22 cellular contexts compared by ENCODE assay signal in the genomic region with DNA sequence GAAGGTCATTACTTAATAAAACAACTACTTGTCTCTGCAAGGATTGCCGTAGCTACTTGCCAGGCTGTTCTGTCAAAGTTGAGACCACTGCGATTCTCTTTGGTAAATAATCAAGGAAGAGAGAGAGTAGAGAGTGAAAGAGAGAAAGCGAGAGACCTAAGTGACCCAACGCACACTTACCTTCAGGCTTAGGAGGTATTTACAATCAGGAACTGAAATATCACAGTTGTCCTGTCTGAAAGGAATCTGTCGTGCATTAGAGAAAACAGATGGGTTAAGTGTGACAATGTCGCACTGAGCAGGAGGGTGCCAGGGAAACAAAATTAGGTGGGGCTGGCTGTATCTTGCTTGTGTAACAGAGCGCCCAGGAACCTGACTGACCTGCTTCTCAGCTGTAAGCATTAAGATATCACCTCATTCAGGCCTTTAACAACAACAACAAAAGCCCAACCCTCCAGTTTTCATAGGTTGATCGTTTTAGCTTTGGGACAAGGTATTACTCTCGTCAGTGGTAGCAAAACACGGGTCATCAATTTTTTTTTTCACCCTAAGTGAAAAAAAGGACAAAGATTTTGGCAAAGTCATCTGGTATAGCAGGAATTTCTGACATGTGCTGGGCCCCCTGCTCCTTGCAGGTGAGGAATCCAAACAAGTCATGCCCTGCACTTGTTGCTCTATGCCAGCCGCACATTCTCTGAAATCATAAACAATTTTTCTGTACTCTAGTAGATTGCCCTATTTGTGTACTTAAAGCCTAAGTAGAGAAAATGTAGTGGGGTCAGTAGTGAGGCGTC. TPM values are rescaled to one million over a fixed set of nuclear protein-coding genes. Genes with fewer than 3 reads are reported as not detected.
DNase-seq lines count a peak whose midpoint lies in the region; ATAC-seq, FAIRE-seq and TF ChIP-seq lines count a peak whose summit lies in the region.
"Had no signal": no experiment of that assay in that cellular context is flagged by ENCODE, and none has a peak within 500 bp of the region (broad histone marks: within the 10 kb centered on the region; RNA-seq: fewer than 3 reads in every experiment).

A gene with protein sequence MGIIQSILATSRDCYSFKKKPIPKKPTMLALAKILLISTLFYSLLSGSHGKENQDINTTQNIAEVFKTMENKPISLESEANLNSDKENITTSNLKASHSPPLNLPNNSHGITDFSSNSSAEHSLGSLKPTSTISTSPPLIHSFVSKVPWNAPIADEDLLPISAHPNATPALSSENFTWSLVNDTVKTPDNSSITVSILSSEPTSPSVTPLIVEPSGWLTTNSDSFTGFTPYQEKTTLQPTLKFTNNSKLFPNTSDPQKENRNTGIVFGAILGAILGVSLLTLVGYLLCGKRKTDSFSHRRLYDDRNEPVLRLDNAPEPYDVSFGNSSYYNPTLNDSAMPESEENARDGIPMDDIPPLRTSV (minus strand): TSS at position 403 of the 794 bp plus-strand sequence. CDS start 5,169 bp downstream, outside the sequence.

- CTCF ChIA-PET in mammary epithelial cell (lab: Charles Lee; ENCODE audit: low non-redundant PET): no interaction called here

- dilution Hi-C loops in mammary epithelial cell (cut with HindIII; ENCODE audit: low sequenced_read_pairs): no loop called here
- dilution Hi-C loops in keratinocyte (cut with MboI; ENCODE audit: extremely low pct_ligation_motif_present, low sequenced_read_pairs): no loop called here

- no peaks in the 10 kb centered on the region for H3K9me1 ChIP-seq in keratinocyte (ENCODE audit: control insufficient read depth, extremely low read depth, insufficient read depth, low read length)

- 80% methylated on average over 12 of the region's 12 CpGs for WGBS in mammary epithelial cell (ENCODE audit: low coverage, missing lambda C conversion rate)
- WGBS in prostate gland: 37% methylated on average over 12 of the region's 12 CpGs

- ATAC-seq in GM21717 (IDR thresholded peaks at IDR 0.05; ENCODE audit: unreplicated experiment) (peak; percentile 56), HG02678 (IDR thresholded peaks at IDR 0.05; ENCODE audit: unreplicated experiment) (no peak)
- no peak for ATAC-seq in stimulated activated naive CD8-positive, alpha-beta T cell treated with anti-CD3 and anti-CD28 coated beads, Interleukin-15, Interleukin-2, amounts not matched to agents 100 U/mL and 50 U/mL, for 24 hours
- ATAC-seq: natural killer cell treated with Interleukin-12 subunit alpha and Interleukin-12 subunit beta and Interleukin-15 and Interleukin-18, amount 100 ng/mL, for 72 hours; Panc1 had no signal

- TF ChIP-seq POLR2A in prostate gland (IDR thresholded peaks at IDR 0.05): no peak

- H3K4me2 ChIP-seq in mammary epithelial cell (ENCODE audit: insufficient read depth, low read depth, low read length): peak within 1 kb of the TSS; percentile 58
- H3K4me2 ChIP-seq in keratinocyte (ENCODE audit: control insufficient read depth, extremely low read depth, insufficient read depth, low read depth, low read length): peak within 1 kb of the TSS; percentile 93

- H3K4me3 ChIP-seq in mammary epithelial cell (replicated peaks in 1 of 3; ENCODE audit: insufficient read depth in 1 of 3, low read depth in 2 of 3, low read length in 3 of 3): no peak within 1 kb of the TSS
- H3K4me3 ChIP-seq in keratinocyte (ENCODE audit: control insufficient read depth in 2 of 3, extremely low read depth in 1 of 3, insufficient read depth in 2 of 3, low read depth in 1 of 3, low read length in 3 of 3): peak within 1 kb of the TSS in 2 of 3 experiments; percentile 50 to 59
- H3K4me3 ChIP-seq in prostate gland: no peak within 1 kb of the TSS
- H3K4me3 ChIP-seq in coronary artery: no peak within 1 kb of the TSS
- H3K4me3 ChIP-seq: adrenal gland, stomach had no signal

- in situ Hi-C loops in mammary epithelial cell (cut with MboI; ENCODE audit: low sequenced_read_pairs in 2 of 2): loop anchor here in 1 of 2 donors (25.0 kb wide), 1 partner anchor 590 kb away; no protein-coding TSS in a partner anchor

- H3K9ac ChIP-seq in mammary epithelial cell (ENCODE audit: insufficient read depth, low read length) (no peak within 1 kb of the TSS), keratinocyte (ENCODE audit: control insufficient read depth, extremely low read depth, insufficient read depth, low read length) (peak within 1 kb of the TSS; percentile 36)

- H3K27ac ChIP-seq in mammary epithelial cell (ENCODE audit: insufficient read depth, low read depth, low read length) (no peak within 1 kb of the TSS), keratinocyte (ENCODE audit: control insufficient read depth, insufficient read depth, low read length) (peak within 1 kb of the TSS; percentile 62), prostate gland (peak within 1 kb of the TSS in 1 of 2 donors; percentile 43), coronary artery (no peak within 1 kb of the TSS)
- H3K27ac ChIP-seq: adrenal gland, stomach had no signal

- no peak for DNase-seq in mammary epithelial cell
- DNase-seq in keratinocyte (ENCODE audit: low read depth, low spot score): no peak
- peak; percentile 23 for DNase-seq in prostate gland (ENCODE audit: low spot score)
- no peak for DNase-seq in coronary artery (ENCODE audit: low spot score)
- no peak for DNase-seq in DMS114 treated with DMSO at 0.1 percent for 48 hours (lab: John Stamatoyannopoulos, UW; ENCODE audit: unreplicated experiment)
- no peak for DNase-seq in stimulated activated naive CD8-positive, alpha-beta T cell treated with anti-CD3 and anti-CD28 coated beads, Interleukin-15, Interleukin-2, amounts not matched to agents 100 U/mL and 50 U/mL, for 24 hours
- DNase-seq: activated CD4-positive, alpha-beta T cell treated with anti-CD3 and anti-CD28 coated beads for 1 hour; activated effector memory CD4-positive, alpha-beta T cell treated with Interleukin-2 at 50 U/mL for 16 hours; adrenal gland; CD8-positive, alpha-beta memory T cell; effector CD8-positive, alpha-beta T cell; NCI-H2107; NCI-H526 treated with DMSO at 0.1 percent for 48 hours; stomach; T-helper 9 cell had no signal

- H3K27me3 ChIP-seq in mammary epithelial cell (ENCODE audit: insufficient read depth, low read length) (peaks cover 2% of the 10 kb centered on the region), keratinocyte (ENCODE audit: control insufficient read depth, extremely low read depth, insufficient read depth, low read length) (no peaks in the 10 kb centered on the region), prostate gland (replicated peaks; ENCODE audit: insufficient read depth) (no peaks in the 10 kb centered on the region)
- H3K27me3 ChIP-seq: adrenal gland, stomach had no signal

- H3K36me3 ChIP-seq in mammary epithelial cell (ENCODE audit: insufficient read depth, low read length) (no peaks in the 10 kb centered on the region), keratinocyte (ENCODE audit: control insufficient read depth in 2 of 2, extremely low read depth in 1 of 2, insufficient read depth in 2 of 2, low read length in 2 of 2) (no peaks in the 10 kb centered on the region), prostate gland (no peaks in the 10 kb centered on the region)
- H3K36me3 ChIP-seq: adrenal gland, stomach had no signal

- H4K20me1 ChIP-seq in mammary epithelial cell (ENCODE audit: insufficient read depth, low read length): no peaks in the 10 kb centered on the region
- no peaks in the 10 kb centered on the region for H4K20me1 ChIP-seq in keratinocyte (ENCODE audit: control insufficient read depth, extremely low read depth, insufficient read depth, low read length)

- H2AFZ ChIP-seq in mammary epithelial cell (ENCODE audit: low read depth, low read length): peak within 1 kb of the TSS; percentile 81
- peak within 1 kb of the TSS; percentile 95 for H2AFZ ChIP-seq in keratinocyte (ENCODE audit: control insufficient read depth, low read length)

- BruUV-seq in mammary epithelial cell (replicated peaks; lab: Mats Ljungman, UMichigan): no TSS peak

- intact Hi-C loops in mammary epithelial cell (cut with micrococcal nuclease) (no loop called here), prostate gland (cut with DNase I) (no loop called here)

- H3K4me1 ChIP-seq in mammary epithelial cell (ENCODE audit: insufficient read depth, low read length): peaks cover 4% of the 10 kb centered on the region
- H3K4me1 ChIP-seq in keratinocyte (ENCODE audit: control insufficient read depth, extremely low read depth, insufficient read depth, low read length): peaks cover 20% of the 10 kb centered on the region
- no peaks in the 10 kb centered on the region for H3K4me1 ChIP-seq in prostate gland (replicated peaks)
- H3K4me1 ChIP-seq: adrenal gland, stomach had no signal

- peak; percentile 20 for FAIRE-seq in keratinocyte (lab: Jason Lieb, UNC)

- H3K9me3 ChIP-seq in mammary epithelial cell (replicated peaks; ENCODE audit: insufficient read depth, low read length) (no peaks in the 10 kb centered on the region), keratinocyte (ENCODE audit: control insufficient read depth, low read depth, low read length) (no peaks in the 10 kb centered on the region), prostate gland (no peaks in the 10 kb centered on the region)
- H3K9me3 ChIP-seq: adrenal gland, stomach had no signal

- H3K79me2 ChIP-seq in mammary epithelial cell (ENCODE audit: insufficient read depth, low read length) (no peaks in the 10 kb centered on the region), keratinocyte (ENCODE audit: control insufficient read depth, insufficient read depth, low read length) (no peaks in the 10 kb centered on the region)

- no peak for TF ChIP-seq CTCF in mammary epithelial cell (conservative IDR thresholded peaks at IDR 0.05 in 1 of 2, IDR thresholded peaks at IDR 0.05 in 1 of 2; ENCODE audit: extremely low read depth in 1 of 2, insufficient read depth in 1 of 2, low read depth in 1 of 2, low read length in 2 of 2)
- no peak for TF ChIP-seq CTCF in keratinocyte (optimal IDR thresholded peaks at IDR 0.05 in 1 of 3, IDR thresholded peaks at IDR 0.05 in 1 of 3, conservative IDR thresholded peaks at IDR 0.05 in 1 of 3; ENCODE audit: extremely low read depth in 1 of 3, insufficient read depth in 2 of 3, low read length in 3 of 3)
- TF ChIP-seq CTCF in prostate gland (IDR thresholded peaks at IDR 0.05): no peak
- no peak for TF ChIP-seq CTCF in coronary artery (IDR thresholded peaks at IDR 0.05)

RNA-seq across cellular contexts. Expression of the gene that starts here (rescaled TPM):
- under 1 TPM in 1 of 2 donors, not detected in 1; 0.17 TPM for total RNA-seq in mammary epithelial cell
- not detected for polyA plus RNA-seq in mammary epithelial cell
- polyA minus RNA-seq in mammary epithelial cell: not detected
- 0.35 to 2.2 TPM (median 1.5 TPM) in 3 replicates for polyA plus RNA-seq in keratinocyte
- 6.8 TPM for polyA plus RNA-seq in keratinocyte (2011; ENCODE audit: low read depth)
- polyA plus RNA-seq in keratinocyte (2011; cell fraction: cytosol; rRNA removed): 0.31 and 0.91 TPM in 2 replicates
- 1.7 and 3.0 TPM in 2 replicates for polyA plus RNA-seq in keratinocyte (2011; cell fraction: nucleus; rRNA removed)
- 0.21 and 11.7 TPM in 2 replicates for polyA plus RNA-seq in keratinocyte (2012; ENCODE audit: low replicate concordance)
- polyA minus RNA-seq in keratinocyte: 0.79 to 2.1 TPM in 2 of 3 replicates, not detected in the other
- polyA minus RNA-seq in keratinocyte (2011; cell fraction: cytosol; rRNA and poly(A)+ RNA removed): not detected
- 0.95 and 1.1 TPM in 2 replicates for polyA minus RNA-seq in keratinocyte (2011; cell fraction: nucleus; rRNA and poly(A)+ RNA removed)
- total RNA-seq in prostate gland: 1 to 10 TPM; 1.5 to 4.1 TPM
- total RNA-seq: CD8-positive, alpha-beta memory T cell; Daoy; fibroblast of villous mesenchyme; natural killer cell treated with Interleukin-12 subunit alpha and Interleukin-12 subunit beta and Interleukin-15 and Interleukin-18, amount 100 ng/mL, for 72 hours had no signal
- polyA plus RNA-seq: CD8-positive, alpha-beta memory T cell; IgD-negative memory B cell had no signal

Comparison
In these comparisons a context has a peak if more than half of its experiments do, and no peak if none do; other contexts are left out.
1. H3K4me3 ChIP-seq: peak in keratinocyte (2 of 3); none in mammary epithelial cell (0 of 3), prostate gland (0 of 2) and coronary artery (single experiment).